19 cellular contexts compared by ENCODE assay signal in the genomic region with DNA sequence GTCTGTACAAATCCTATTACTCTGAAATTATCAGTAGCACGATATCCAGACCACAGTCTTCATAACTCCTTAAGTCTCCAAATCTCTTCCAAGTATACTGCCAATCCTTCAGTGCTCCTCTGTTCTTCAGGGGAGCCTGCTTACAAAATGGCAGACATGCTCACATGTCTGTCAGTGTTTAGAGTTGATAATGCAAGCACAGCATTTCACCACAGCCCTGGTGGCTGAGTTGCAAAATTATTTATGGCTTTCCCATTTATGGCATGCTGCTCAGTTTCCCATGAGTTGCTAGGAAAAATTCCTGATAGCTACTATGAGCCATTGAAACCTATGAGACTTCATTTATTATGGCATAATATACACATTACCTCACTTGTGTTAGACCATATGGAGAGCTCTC.
DNase-seq lines count a peak whose midpoint lies in the region; ATAC-seq and TF ChIP-seq lines count a peak whose summit lies in the region.
"Had no signal": no experiment of that assay in that cellular context is flagged by ENCODE, and none has a peak within 500 bp of the region (broad histone marks: within the 10 kb centered on the region; RNA-seq: fewer than 3 reads in every experiment).

No MANE protein-coding gene starts in this region.

- in situ Hi-C loops in IMR-90 (cut with MboI; ENCODE audit: low sequenced_read_pairs) = no loop called here

- H2BK120ac ChIP-seq in IMR-90 (ENCODE audit: low read depth, low read length) = no peak overlapping the region

- H3K14ac ChIP-seq in IMR-90 (replicated peaks; ENCODE audit: low read depth, low read length) = 0 out of 2 replicates have a peak overlapping the region, but pooled peaks have one; percentile 2

- H3K9ac ChIP-seq in IMR-90 (ENCODE audit: low read depth, low read length) = no peak overlapping the region
- H3K9ac ChIP-seq: BLaER1 treated with 17β-estradiol and CSF1 and Interleukin-3, amounts not matched to agents 10 nM and 100 nM had no signal

- no peak for TF ChIP-seq POLR2A in IMR-90 (IDR thresholded peaks at IDR 0.05; ENCODE audit: low read depth, low read length)

- H3K9me1 ChIP-seq in IMR-90 (ENCODE audit: insufficient read depth, low read length) = no peaks in the 10 kb centered on the region

- WGBS in IMR-90 (ENCODE audit: extremely low coverage in 2 of 2, insufficient read length in 1 of 2), 2 experiments = no CpG with 5 or more reads among the region's 1 CpG

- intact Hi-C loops in IMR-90 (cut with micrococcal nuclease) = no loop called here

- CTCF ChIA-PET in IMR-90 (lab: Yijun Ruan, JAX) = no interaction called here

- H3K27ac ChIP-seq in IMR-90 (ENCODE audit: insufficient read depth, low read length) = no peak overlapping the region
- no peak overlapping the region for H3K27ac ChIP-seq in right atrium auricular region
- H3K27ac ChIP-seq: BLaER1 treated with 17β-estradiol and CSF1 and Interleukin-3, amounts not matched to agents 10 nM and 100 nM; SJSA1 had no signal

- no peak overlapping the region for H2BK20ac ChIP-seq in IMR-90 (ENCODE audit: low read depth, low read length)

- H3K23ac ChIP-seq in IMR-90 (ENCODE audit: low read depth, low read length) = no peak overlapping the region

- H3K27me3 ChIP-seq in IMR-90 (ENCODE audit: control insufficient read depth, insufficient read depth, low read length) (no peaks in the 10 kb centered on the region), right atrium auricular region (no peaks in the 10 kb centered on the region)
- H3K27me3 ChIP-seq: BLaER1 treated with 17β-estradiol and CSF1 and Interleukin-3, amounts not matched to agents 10 nM and 100 nM; SJSA1 had no signal

- no peak overlapping the region for H3K18ac ChIP-seq in IMR-90 (ENCODE audit: low read depth, low read length)

- H3K4me3 Mint-ChIP-seq in chondrocyte (ENCODE audit: unreplicated experiment) (no peak overlapping the region), glutamatergic neuron (ENCODE audit: unreplicated experiment) (peak overlapping the region; percentile 2)
- H3K4me3 Mint-ChIP-seq: CD4-positive, alpha-beta memory T cell; GM23338 had no signal

- H4K91ac ChIP-seq in IMR-90 (ENCODE audit: insufficient read depth, low read depth, low read length) = no peak overlapping the region

- H4K5ac ChIP-seq in IMR-90 (ENCODE audit: low read depth, low read length) = no peak overlapping the region

- H3K9me3 Mint-ChIP-seq in chondrocyte (ENCODE audit: low read depth) = peaks cover 9% of the 10 kb centered on the region
- H3K9me3 Mint-ChIP-seq in glutamatergic neuron (ENCODE audit: unreplicated experiment) = peaks cover 10% of the 10 kb centered on the region

- no peak overlapping the region for H2AK9ac ChIP-seq in IMR-90 (replicated peaks; ENCODE audit: low read depth, low read length, poor library complexity)

- no peaks in the 10 kb centered on the region for H3K36me3 ChIP-seq in IMR-90 (ENCODE audit: control insufficient read depth, insufficient read depth, low read length)
- H3K36me3 ChIP-seq in right atrium auricular region = no peaks in the 10 kb centered on the region
- H3K36me3 ChIP-seq: BLaER1 treated with 17β-estradiol and CSF1 and Interleukin-3, amounts not matched to agents 10 nM and 100 nM; HAP-1; SJSA1 had no signal

- no peak overlapping the region for H3K56ac ChIP-seq in IMR-90 (ENCODE audit: extremely low read depth, insufficient read depth, low read length)

- no peaks in the 10 kb centered on the region for H3K79me1 ChIP-seq in IMR-90 (ENCODE audit: low read depth in 1 of 2, low read length in 2 of 2)

- peaks cover 13% of the 10 kb centered on the region for H3K4me1 Mint-ChIP-seq in chondrocyte (ENCODE audit: low read depth)
- peaks cover 28% of the 10 kb centered on the region for H3K4me1 Mint-ChIP-seq in glutamatergic neuron (ENCODE audit: low read depth, unreplicated experiment)
- H3K4me1 Mint-ChIP-seq: CD4-positive, alpha-beta memory T cell had no signal

- DNase-seq in IMR-90 = peak; percentile 38
- DNase-seq in NCI-H446 treated with DMSO at 0.1 percent for 48 hours (lab: John Stamatoyannopoulos, UW) = peak; percentile 99
- DNase-seq in chondrocyte (ENCODE audit: low spot score) = no peak
- no peak for DNase-seq in glutamatergic neuron
- DNase-seq in right atrium auricular region (ENCODE audit: low spot score) = no peak
- DNase-seq: ACHN; Caco-2; CD4-positive, alpha-beta memory T cell; DMS153; NCI-H1417; NCI-H1930; NCI-H526; OCI-M1 had no signal

- no peak overlapping the region for H2AFZ ChIP-seq in IMR-90 (replicated peaks; ENCODE audit: low read length, poor library complexity)
- H2AFZ ChIP-seq: GM23338 had no signal

- H3K4me1 ChIP-seq in IMR-90 (ENCODE audit: control insufficient read depth, insufficient read depth, low read length) (no peaks in the 10 kb centered on the region), right atrium auricular region (no peaks in the 10 kb centered on the region)
- H3K4me1 ChIP-seq: Caco-2, SJSA1 had no signal

- H4K20me1 ChIP-seq in IMR-90 (ENCODE audit: insufficient read depth, low read length) = no peaks in the 10 kb centered on the region
- H4K20me1 ChIP-seq: BLaER1 treated with 17β-estradiol and CSF1 and Interleukin-3, amounts not matched to agents 10 nM and 100 nM had no signal

- H3K4me3 ChIP-seq in IMR-90 (ENCODE audit: insufficient read depth, low read depth, low read length) (no peak overlapping the region), right atrium auricular region (no peak overlapping the region)
- H3K4me3 ChIP-seq: BLaER1 treated with 17β-estradiol and CSF1 and Interleukin-3, amounts not matched to agents 10 nM and 100 nM; GM23338; HAP-1; SJSA1 had no signal

- no peak for TF ChIP-seq RAD21 in IMR-90 (IDR thresholded peaks at IDR 0.05; ENCODE audit: low read length)

- POLR2A ChIA-PET in IMR-90 (lab: Charles Lee; ENCODE audit: unreplicated experiment) = no interaction called here

- no peak overlapping the region for H3K4ac ChIP-seq in IMR-90 (ENCODE audit: low read depth, low read length)

- H2BK5ac ChIP-seq in IMR-90 (ENCODE audit: low read depth, low read length, poor library complexity, severe bottlenecking) = no peak overlapping the region

- ATAC-seq in IMR-90 (ENCODE audit: low read depth) = no peak; the same call in 1 of the 2 replicates
- ATAC-seq in GM21529 (IDR thresholded peaks at IDR 0.05; ENCODE audit: unreplicated experiment) = no peak
- ATAC-seq in HG03565 (IDR thresholded peaks at IDR 0.05; ENCODE audit: unreplicated experiment) = no peak
- ATAC-seq: GM23338 had no signal

- H3K27me3 Mint-ChIP-seq in chondrocyte (ENCODE audit: low read depth) (no peaks in the 10 kb centered on the region), glutamatergic neuron (ENCODE audit: unreplicated experiment) (no peaks in the 10 kb centered on the region)
- H3K27me3 Mint-ChIP-seq: CD4-positive, alpha-beta memory T cell had no signal

- no peak overlapping the region for H3K27ac Mint-ChIP-seq in chondrocyte (ENCODE audit: unreplicated experiment)
- H3K27ac Mint-ChIP-seq in glutamatergic neuron (ENCODE audit: unreplicated experiment) = peak overlapping the region; percentile 88
- H3K27ac Mint-ChIP-seq: CD4-positive, alpha-beta memory T cell; GM23338 had no signal

- dilution Hi-C loops in IMR-90 (cut with HindIII; ENCODE audit: low sequenced_read_pairs, unreplicated experiment) = no loop called here

- no peak overlapping the region for H3K4me2 ChIP-seq in IMR-90 (ENCODE audit: low read depth, low read length)
- H3K4me2 ChIP-seq: BLaER1 treated with 17β-estradiol and CSF1 and Interleukin-3, amounts not matched to agents 10 nM and 100 nM; GM23338 had no signal

- H3K36me3 Mint-ChIP-seq in chondrocyte (ENCODE audit: low read depth) (peaks cover 1% of the 10 kb centered on the region), glutamatergic neuron (ENCODE audit: unreplicated experiment) (peaks cover 7% of the 10 kb centered on the region)
- H3K36me3 Mint-ChIP-seq: CD4-positive, alpha-beta memory T cell had no signal

- H4K8ac ChIP-seq in IMR-90 (ENCODE audit: low read depth in 2 of 2, low read length in 2 of 2) = no peak overlapping the region

- peaks cover 4% of the 10 kb centered on the region; the same call in 1 of the 2 replicates for H3K9me3 ChIP-seq in IMR-90 (ENCODE audit: control insufficient read depth, insufficient read depth, low read length)
- no peaks in the 10 kb centered on the region for H3K9me3 ChIP-seq in right atrium auricular region
- H3K9me3 ChIP-seq: Caco-2, SJSA1 had no signal

- no peak overlapping the region for H2BK15ac ChIP-seq in IMR-90 (ENCODE audit: low read depth, low read length)

- BruUV-seq in IMR-90 (replicated peaks; lab: Mats Ljungman, UMichigan) = no TSS peak

- TF ChIP-seq CTCF in IMR-90 (conservative IDR thresholded peaks at IDR 0.05; ENCODE audit: low read depth, low read length) (no peak), chondrocyte (IDR thresholded peaks at IDR 0.05) (peak; percentile 29), glutamatergic neuron (IDR thresholded peaks at IDR 0.05; ENCODE audit: partially characterized antibody, unreplicated experiment) (no peak), right atrium auricular region (IDR thresholded peaks at IDR 0.05) (no peak)

- no peak overlapping the region for H2AK5ac ChIP-seq in IMR-90 (ENCODE audit: low read depth, low read length)

TF ChIP-seq in IMR-90, 13 proteins besides CTCF, POLR2A, EP300 and RAD21:
- peak; percentile 61 for TF ChIP-seq MAFK (IDR thresholded peaks at IDR 0.05; ENCODE audit: low read depth, low read length)
- no peak for TF ChIP-seq MAZ (IDR thresholded peaks at IDR 0.05; ENCODE audit: borderline replicate concordance, low read depth, low read length)

Comparison
In these comparisons a context has a peak if more than half of its experiments do, and no peak if none do; other contexts are left out.
1. DNase-seq: peak in IMR-90 (single experiment) and NCI-H446 treated with DMSO at 0.1 percent for 48 hours (single experiment); none in chondrocyte (single experiment), glutamatergic neuron (single experiment) and right atrium auricular region (single experiment).